Comparison of ENCODE assay signal across 24 cellular contexts in the genomic region with DNA sequence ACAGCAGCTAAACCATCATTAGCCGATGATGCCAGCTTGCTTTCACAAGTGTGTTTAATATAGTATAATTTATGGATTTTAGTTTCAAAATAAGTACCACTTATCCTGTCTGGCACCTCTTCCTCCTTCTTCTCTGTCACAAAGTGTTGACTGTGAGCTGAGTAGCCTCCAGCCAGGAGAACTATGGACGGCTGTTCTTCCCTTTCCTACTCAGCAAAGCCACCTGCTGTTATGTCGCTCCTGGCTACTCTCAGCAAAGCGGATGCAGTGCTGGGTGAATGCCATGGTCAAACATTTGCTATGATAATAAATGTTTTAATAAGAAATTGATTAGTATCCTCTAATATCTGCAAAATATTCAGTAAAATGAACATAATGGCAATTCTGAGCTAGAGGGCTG.
DNase-seq lines count a peak whose midpoint lies in the region; ATAC-seq and TF ChIP-seq lines count a peak whose summit lies in the region.
"Had no signal": no experiment of that assay in that cellular context is flagged by ENCODE, and none has a peak within 500 bp of the region (broad histone marks: within the 10 kb centered on the region; RNA-seq: fewer than 3 reads in every experiment).

No MANE protein-coding gene starts in this region.

- no peak for ATAC-seq in heart left ventricle
- ATAC-seq: activated naive CD8-positive, alpha-beta T cell treated with anti-CD3 and anti-CD28 coated beads, Interleukin-2, amount 50 U/mL, for 24 hours; esophagus mucosa had no signal

- WGBS in heart left ventricle, 4 donors = 70 to 78% (median 75%) methylated on average over 4 of the region's 4 CpGs

- no peaks in the 10 kb centered on the region for H3K27me3 ChIP-seq in heart left ventricle
- H3K27me3 ChIP-seq: BLaER1, transverse colon had no signal

- H3K36me3 ChIP-seq in heart left ventricle = no peaks in the 10 kb centered on the region
- H3K36me3 ChIP-seq: BLaER1, transverse colon had no signal

- TF ChIP-seq POLR2A in heart left ventricle (IDR thresholded peaks at IDR 0.05) = no peak

- H3K9me3 ChIP-seq in heart left ventricle = no peaks in the 10 kb centered on the region
- H3K9me3 ChIP-seq: BLaER1, transverse colon had no signal

- H3K27ac ChIP-seq in heart left ventricle = no peak overlapping the region
- H3K27ac ChIP-seq: BLaER1, KMS-11, parathyroid adenoma, transverse colon, VCaP had no signal

- TF ChIP-seq CTCF in heart left ventricle (IDR thresholded peaks at IDR 0.05) = no peak

- no peak overlapping the region for H3K4me3 ChIP-seq in heart left ventricle
- H3K4me3 ChIP-seq: BLaER1, lung, transverse colon had no signal

- peak; percentile 63 for DNase-seq in NCI-H1092 (lab: John Stamatoyannopoulos, UW)
- DNase-seq in NCI-H2081 treated with DMSO at 0.1 percent for 48 hours (lab: John Stamatoyannopoulos, UW) = peak; percentile 59
- DNase-seq in NCI-H524 treated with DMSO at 0.1 percent for 48 hours (lab: John Stamatoyannopoulos, UW) = peak; percentile 32
- peak; percentile 17 for DNase-seq in superior temporal gyrus (ENCODE audit: extremely low spot score)
- no peak for DNase-seq in midbrain (lab: John Stamatoyannopoulos, UW)
- DNase-seq in middle frontal gyrus (ENCODE audit: extremely low spot score, low spot score) = no peak
- no peak for DNase-seq in heart left ventricle
- DNase-seq: activated CD4-positive, alpha-beta T cell treated with anti-CD3 and anti-CD28 coated beads, Interleukin-2, amount 10 ng/mL, durations not matched to agents 24 days and 14 days; activated gamma-delta T cell treated with Interleukin-2 at 50 U/mL for 16 hours; activated naive CD8-positive, alpha-beta T cell treated with anti-CD3 and anti-CD28 coated beads, Interleukin-2, amount 50 U/mL, for 24 hours; activated T-cell treated with anti-CD3 and anti-CD28 coated beads, Interleukin-2, amount 50 U/mL, for 24 hours; caudate nucleus; foreskin fibroblast; head of caudate nucleus; NCI-H1930; nephron progenitor cell; stimulated activated CD4-positive, alpha-beta T cell treated with anti-CD3 and anti-CD28 coated beads, Interleukin-2, amount 100 ng/mL, for 24 hours; transverse colon had no signal

- no peaks in the 10 kb centered on the region for H3K4me1 ChIP-seq in heart left ventricle
- H3K4me1 ChIP-seq: parathyroid adenoma, transverse colon had no signal

- intact Hi-C loops in heart left ventricle (cut with DNase I) = no loop called here

Comparison
In these comparisons a context has a peak if more than half of its experiments do, and no peak if none do; other contexts are left out.
1. DNase-seq: peak in NCI-H1092 (single experiment), NCI-H2081 treated with DMSO at 0.1 percent for 48 hours (single experiment), NCI-H524 treated with DMSO at 0.1 percent for 48 hours (single experiment) and superior temporal gyrus (single experiment); none in midbrain (single experiment), middle frontal gyrus (single experiment) and heart left ventricle (0 of 5).